In the genomic region with DNA sequence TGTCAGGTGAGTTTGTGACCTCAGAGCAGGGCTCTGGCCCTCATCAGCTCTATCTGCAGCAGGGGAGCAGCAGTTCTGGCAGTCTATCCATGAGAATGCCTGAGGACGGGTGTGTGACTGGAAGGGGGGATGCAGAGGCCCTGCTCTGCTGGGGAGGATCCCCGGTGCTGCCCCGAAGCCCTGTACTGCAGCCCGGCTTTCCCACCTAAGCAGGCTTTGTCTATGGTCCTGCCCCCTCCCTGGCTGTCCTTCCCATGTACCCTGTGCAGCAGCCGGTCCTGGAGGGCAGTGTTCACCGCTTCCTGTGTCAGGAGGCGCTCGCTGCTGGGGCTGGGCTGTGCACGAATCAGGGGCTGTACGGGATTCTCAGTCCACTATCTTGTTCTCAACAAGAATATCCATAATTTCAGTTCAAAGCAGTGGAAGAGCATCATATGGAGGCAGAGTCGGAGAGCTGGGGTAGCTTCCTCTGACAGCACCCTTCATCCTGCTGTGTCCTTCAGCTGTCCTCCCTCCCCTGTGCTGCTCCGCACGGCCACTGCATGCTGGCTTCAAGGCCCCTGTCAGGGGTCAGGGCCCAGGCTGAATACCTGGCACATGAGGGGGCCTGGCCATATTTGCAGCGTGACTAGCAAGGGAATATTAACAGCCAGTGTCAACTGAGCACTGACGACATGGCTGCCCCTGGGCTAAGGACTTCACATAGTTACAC, we compare ENCODE assay signal across 1 cellular context.
TF ChIP-seq lines count a peak whose summit lies in the region.

No MANE protein-coding gene starts in this region.

TF ChIP-seq in HEK293, 187 proteins besides CTCF, POLR2A, EP300 and RAD21 (continued from another document):
- TF ChIP-seq, protein P1, sequence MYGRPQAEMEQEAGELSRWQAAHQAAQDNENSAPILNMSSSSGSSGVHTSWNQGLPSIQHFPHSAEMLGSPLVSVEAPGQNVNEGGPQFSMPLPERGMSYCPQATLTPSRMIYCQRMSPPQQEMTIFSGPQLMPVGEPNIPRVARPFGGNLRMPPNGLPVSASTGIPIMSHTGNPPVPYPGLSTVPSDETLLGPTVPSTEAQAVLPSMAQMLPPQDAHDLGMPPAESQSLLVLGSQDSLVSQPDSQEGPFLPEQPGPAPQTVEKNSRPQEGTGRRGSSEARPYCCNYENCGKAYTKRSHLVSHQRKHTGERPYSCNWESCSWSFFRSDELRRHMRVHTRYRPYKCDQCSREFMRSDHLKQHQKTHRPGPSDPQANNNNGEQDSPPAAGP (tag by site-specific recombination; IDR thresholded peaks at IDR 0.05): no peak
- TF ChIP-seq, protein P2, sequence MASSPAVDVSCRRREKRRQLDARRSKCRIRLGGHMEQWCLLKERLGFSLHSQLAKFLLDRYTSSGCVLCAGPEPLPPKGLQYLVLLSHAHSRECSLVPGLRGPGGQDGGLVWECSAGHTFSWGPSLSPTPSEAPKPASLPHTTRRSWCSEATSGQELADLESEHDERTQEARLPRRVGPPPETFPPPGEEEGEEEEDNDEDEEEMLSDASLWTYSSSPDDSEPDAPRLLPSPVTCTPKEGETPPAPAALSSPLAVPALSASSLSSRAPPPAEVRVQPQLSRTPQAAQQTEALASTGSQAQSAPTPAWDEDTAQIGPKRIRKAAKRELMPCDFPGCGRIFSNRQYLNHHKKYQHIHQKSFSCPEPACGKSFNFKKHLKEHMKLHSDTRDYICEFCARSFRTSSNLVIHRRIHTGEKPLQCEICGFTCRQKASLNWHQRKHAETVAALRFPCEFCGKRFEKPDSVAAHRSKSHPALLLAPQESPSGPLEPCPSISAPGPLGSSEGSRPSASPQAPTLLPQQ (tag by site-specific recombination; IDR thresholded peaks at IDR 0.05): no peak
- 0 out of 2 replicates have a peak, but pooled peaks have one; percentile 5 for TF ChIP-seq ZBTB20 (tag by site-specific recombination; IDR thresholded peaks at IDR 0.05)
- no peak for TF ChIP-seq SETDB1 (IDR thresholded peaks at IDR 0.05; ENCODE audit: insufficient read length, low read length)
TF ChIP-seq in HEK293: peak in this region for 2.
